Comparison of ENCODE assay signal across 1 cellular context in genomic region chr16:50152807-50153647, GRCh38.
TF ChIP-seq lines count a peak whose summit lies in the region.

Gene TENT4B (plus strand): TSS chr16:50153306. CDS start chr16:50153622, 316 bp downstream.

TF ChIP-seq in HepG2, 621 proteins besides CTCF, POLR2A, EP300 and RAD21 (continued from another document and continues in another):
- peak; percentile 89 for TF ChIP-seq GMEB1 (CRISPR knock-in tag; IDR thresholded peaks at IDR 0.05; ENCODE audit: borderline replicate concordance)
- peak; percentile 98 for TF ChIP-seq SP4 (CRISPR knock-in tag; IDR thresholded peaks at IDR 0.05)
- 0 out of 2 replicates have a peak, but pooled peaks have one; percentile 68 for TF ChIP-seq ZNF552 (CRISPR knock-in tag; IDR thresholded peaks at IDR 0.05; ENCODE audit: borderline replicate concordance)
- peak; percentile 79 for TF ChIP-seq ZNF441 (CRISPR knock-in tag; IDR thresholded peaks at IDR 0.05; ENCODE audit: borderline replicate concordance)
- TF ChIP-seq ARID4A (CRISPR knock-in tag; IDR thresholded peaks at IDR 0.05; ENCODE audit: borderline replicate concordance): peak; percentile 88
- no peak for TF ChIP-seq TBX3 (IDR thresholded peaks at IDR 0.05; ENCODE audit: borderline replicate concordance)
- TF ChIP-seq ZNF282 (IDR thresholded peaks at IDR 0.05; ENCODE audit: partially characterized antibody): no peak
- peak; percentile 41; the same call in 1 of the 2 replicates for TF ChIP-seq RFXAP (CRISPR knock-in tag; IDR thresholded peaks at IDR 0.05; ENCODE audit: borderline replicate concordance)
- peak; percentile 69; the same call in 1 of the 2 replicates for TF ChIP-seq BCL6 (CRISPR knock-in tag; IDR thresholded peaks at IDR 0.05)
- 0 out of 2 replicates have a peak, but pooled peaks have one; percentile 43 for TF ChIP-seq ZBTB49 (CRISPR knock-in tag; IDR thresholded peaks at IDR 0.05; ENCODE audit: borderline replicate concordance)
- TF ChIP-seq ERF (CRISPR knock-in tag; IDR thresholded peaks at IDR 0.05): peak; percentile 67
- no peak for TF ChIP-seq NONO (IDR thresholded peaks at IDR 0.05)
- TF ChIP-seq NONO (CRISPR knock-in tag; conservative IDR thresholded peaks at IDR 0.05): peak; percentile 61; the same call in 1 of the 2 replicates
- 0 out of 2 replicates have a peak, but pooled peaks have one; percentile 21 for TF ChIP-seq JUN (CRISPR knock-in tag; IDR thresholded peaks at IDR 0.05)
- peak; percentile 22 for TF ChIP-seq SKI (IDR thresholded peaks at IDR 0.05; ENCODE audit: partially characterized antibody)
- 0 out of 2 replicates have a peak, but pooled peaks have one; percentile 47 for TF ChIP-seq ZNF800 (CRISPR knock-in tag; IDR thresholded peaks at IDR 0.05)
- TF ChIP-seq MTA1 (CRISPR knock-in tag; IDR thresholded peaks at IDR 0.05; ENCODE audit: borderline replicate concordance): 0 out of 2 replicates have a peak, but pooled peaks have one; percentile 24
- TF ChIP-seq ZFP1 (CRISPR knock-in tag; IDR thresholded peaks at IDR 0.05): 0 out of 2 replicates have a peak, but pooled peaks have one; percentile 49
- TF ChIP-seq ZBTB40 (IDR thresholded peaks at IDR 0.05): no peak
- peak; percentile 60; the same call in 1 of the 2 replicates for TF ChIP-seq ZBTB40 (CRISPR knock-in tag; IDR thresholded peaks at IDR 0.05)
- TF ChIP-seq MXD3 (CRISPR knock-in tag; IDR thresholded peaks at IDR 0.05): peak; percentile 79; the same call in 1 of the 2 replicates
- TF ChIP-seq ZIK1 (CRISPR knock-in tag; IDR thresholded peaks at IDR 0.05; ENCODE audit: borderline replicate concordance, low read depth): peak; percentile 97
- peak; percentile 41; the same call in 1 of the 2 replicates for TF ChIP-seq THAP9 (CRISPR knock-in tag; IDR thresholded peaks at IDR 0.05; ENCODE audit: borderline replicate concordance)
- TF ChIP-seq SIX1 (CRISPR knock-in tag; IDR thresholded peaks at IDR 0.05; ENCODE audit: borderline replicate concordance): no peak
- TF ChIP-seq ZNF660 (CRISPR knock-in tag; IDR thresholded peaks at IDR 0.05; ENCODE audit: borderline replicate concordance, low read depth): no peak
- TF ChIP-seq ZNF792 (CRISPR knock-in tag; IDR thresholded peaks at IDR 0.05): peak; percentile 83; the same call in 1 of the 2 replicates
